Comparison of ENCODE assay signal across 22 cellular contexts in the genomic region with DNA sequence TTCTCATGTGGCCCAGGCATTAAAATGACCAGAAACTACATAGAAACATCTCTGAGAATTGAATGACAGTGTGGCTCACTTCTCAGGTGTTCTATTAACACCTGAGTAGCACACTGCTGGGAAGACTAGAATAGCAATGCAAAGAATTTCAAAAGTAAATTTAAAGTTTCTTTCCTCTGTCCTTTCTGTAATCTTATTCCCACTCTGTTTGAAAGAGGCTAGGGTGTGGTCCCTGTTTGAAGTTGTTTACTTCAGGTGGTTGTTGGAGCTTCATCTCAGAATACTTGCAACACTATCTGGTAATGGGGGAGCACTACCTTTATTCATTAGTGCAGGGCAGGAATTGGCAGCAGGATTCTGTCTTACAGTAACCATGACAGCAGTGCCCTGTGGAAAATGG.
"Had no signal": no experiment of that assay in that cellular context is flagged by ENCODE, and none has a peak within 500 bp of the region (broad histone marks: within the 10 kb centered on the region; RNA-seq: fewer than 3 reads in every experiment).

No MANE protein-coding gene starts in this region.

- H3K4me1 Mint-ChIP-seq: activated naive CD4-positive, alpha-beta T cell treated with anti-CD3 and anti-CD28 coated beads, Interleukin-2, amount 50 U/mL, for 24 hours; nephron; T-helper 17 cell had no signal

- H3K9me3 ChIP-seq: body of pancreas, thyroid gland, upper lobe of right lung had no signal

- DNase-seq: activated CD4-positive, alpha-beta memory T cell treated with anti-CD3 and anti-CD28 coated beads for 36 hours; activated CD4-positive, alpha-beta T cell treated with anti-CD3 and anti-CD28 coated beads for 48 hours; activated gamma-delta T cell; activated T-cell treated with anti-CD3 and anti-CD28 coated beads for 4 hours; anterior cingulate cortex; body of pancreas; erythroblast; foreskin fibroblast; heart right ventricle; nucleus accumbens; right cardiac atrium; stimulated activated CD4-positive, alpha-beta T cell treated with anti-CD3 and anti-CD28 coated beads, Interleukin-12 subunit alpha, Interleukin-12 subunit beta, amount 100 ng/mL, for 4 hours; stimulated activated CD4-positive, alpha-beta T cell treated with anti-CD3 and anti-CD28 coated beads, Interleukin-4, amount 100 ng/mL, for 4 hours; substantia nigra; T-helper 17 cell; thyroid gland; upper lobe of right lung had no signal

- H2AFZ ChIP-seq: parathyroid adenoma had no signal

- H3K36me3 Mint-ChIP-seq: activated CD4-positive, alpha-beta memory T cell treated with anti-CD3 and anti-CD28 coated beads for 36 hours; activated naive CD4-positive, alpha-beta T cell treated with anti-CD3 and anti-CD28 coated beads, Interleukin-2, amount 50 U/mL, for 24 hours had no signal

- H3K4me1 ChIP-seq: body of pancreas, heart right ventricle, parathyroid adenoma, thyroid gland, upper lobe of right lung had no signal

- H3K27me3 ChIP-seq: body of pancreas, cardiac muscle cell, heart right ventricle, thyroid gland, upper lobe of right lung had no signal

- H3K79me2 ChIP-seq: parathyroid adenoma had no signal

- H3K36me3 ChIP-seq: cardiac muscle cell, heart right ventricle, thyroid gland, upper lobe of right lung had no signal

- H3K9ac ChIP-seq: parathyroid adenoma had no signal

- H3K27ac Mint-ChIP-seq: activated CD4-positive, alpha-beta memory T cell treated with anti-CD3 and anti-CD28 coated beads for 36 hours; activated naive CD4-positive, alpha-beta T cell treated with anti-CD3 and anti-CD28 coated beads, Interleukin-2, amount 50 U/mL, for 24 hours; nephron; stimulated activated naive CD8-positive, alpha-beta T cell treated with anti-CD3 and anti-CD28 coated beads, Interleukin-15, Interleukin-2, amounts not matched to agents 100 ng/mL and 50 ng/mL, for 24 hours; T-helper 17 cell had no signal

- ATAC-seq: body of pancreas, heart right ventricle, right cardiac atrium, T-helper 17 cell, upper lobe of right lung had no signal

- H3K27ac ChIP-seq: body of pancreas, cardiac muscle cell, heart right ventricle, parathyroid adenoma, thyroid gland, upper lobe of right lung had no signal

- H3K27me3 Mint-ChIP-seq: activated CD4-positive, alpha-beta memory T cell treated with anti-CD3 and anti-CD28 coated beads for 36 hours; activated naive CD4-positive, alpha-beta T cell treated with anti-CD3 and anti-CD28 coated beads, Interleukin-2, amount 50 U/mL, for 24 hours; stimulated activated naive CD8-positive, alpha-beta T cell treated with anti-CD3 and anti-CD28 coated beads, Interleukin-15, Interleukin-2, amounts not matched to agents 100 ng/mL and 50 ng/mL, for 24 hours; T-helper 17 cell had no signal

- H3K4me3 Mint-ChIP-seq: activated CD4-positive, alpha-beta memory T cell treated with anti-CD3 and anti-CD28 coated beads for 36 hours; activated naive CD4-positive, alpha-beta T cell treated with anti-CD3 and anti-CD28 coated beads, Interleukin-2, amount 50 U/mL, for 24 hours; nephron; stimulated activated naive CD8-positive, alpha-beta T cell treated with anti-CD3 and anti-CD28 coated beads, Interleukin-15, Interleukin-2, amounts not matched to agents 100 ng/mL and 50 ng/mL, for 24 hours; T-helper 17 cell had no signal

- H3K4me3 ChIP-seq: body of pancreas, cardiac muscle cell, heart right ventricle, thyroid gland, upper lobe of right lung had no signal
